Comparison of ENCODE assay signal across 12 cellular contexts in genomic region chr2:203737360-203737759, GRCh38. TPM values are rescaled to one million over a fixed set of nuclear protein-coding genes. Genes with fewer than 3 reads are reported as not detected.
A peak's percentile ranks its signal among the peaks of the same experiment; 100 is the strongest.
DNase-seq lines count a peak whose midpoint lies in the region; ATAC-seq lines count a peak whose summit lies in the region.
"Had no signal": no experiment of that assay in that cellular context is flagged by ENCODE, and none has a peak within 500 bp of the region (broad histone marks: within the 10 kb centered on the region; RNA-seq: fewer than 3 reads in every experiment).

No MANE protein-coding gene starts in this region.

- H3K36me3 Mint-ChIP-seq in activated CD8-positive, alpha-beta memory T cell treated with anti-CD3 and anti-CD28 coated beads, Interleukin-2, amount 10 ng/mL, durations not matched to agents 7 days and 5 days, result peaks cover 58% of the 10 kb centered on the region
- peaks cover 62% of the 10 kb centered on the region for H3K36me3 Mint-ChIP-seq in T-cell
- H3K36me3 Mint-ChIP-seq in naive thymus-derived CD8-positive, alpha-beta T cell, result peaks cover 36 to 65% (median 55%) of the 10 kb centered on the region in 3 donors
- H3K36me3 Mint-ChIP-seq: type B pancreatic cell had no signal

- peak overlapping the region; percentile 76 for H3K27ac Mint-ChIP-seq in activated CD8-positive, alpha-beta memory T cell treated with anti-CD3 and anti-CD28 coated beads, Interleukin-2, amount 10 ng/mL, durations not matched to agents 7 days and 5 days
- H3K27ac Mint-ChIP-seq in T-cell, result peak overlapping the region; percentile 90 to 91
- H3K27ac Mint-ChIP-seq in naive thymus-derived CD8-positive, alpha-beta T cell, result peak overlapping the region; percentile 33 to 99 (median 85)
- H3K27ac Mint-ChIP-seq: type B pancreatic cell had no signal

- POLR2A ChIA-PET in T-cell (lab: Charles Lee), result interaction anchor here (0.6 to 1.1 kb wide), 4 partner anchors 20 to 31 kb away, joined by 3 to 5 read pairs (median 4); partner anchors contain the start of gene CD28 (in 1 of the 2)
- POLR2A ChIA-PET in naive thymus-derived CD8-positive, alpha-beta T cell (lab: Charles Lee), result interaction anchor here (10.5 kb wide), 1 partner anchor 19 kb away, joined by 194 read pairs; no protein-coding TSS in a partner anchor

- peak; percentile 11 for ATAC-seq in activated CD8-positive, alpha-beta memory T cell treated with anti-CD3 and anti-CD28 coated beads, Interleukin-2, amount 10 ng/mL, durations not matched to agents 7 days and 5 days
- peak; percentile 61 for ATAC-seq in GM21825 (IDR thresholded peaks at IDR 0.05; ENCODE audit: unreplicated experiment)
- ATAC-seq in T-cell (replicated peaks in 1 of 4), result no peak
- ATAC-seq in naive thymus-derived CD8-positive, alpha-beta T cell, result no peak
- ATAC-seq: sciatic nerve had no signal

- peaks cover 2% of the 10 kb centered on the region for H3K9me3 Mint-ChIP-seq in activated CD8-positive, alpha-beta memory T cell treated with anti-CD3 and anti-CD28 coated beads, Interleukin-2, amount 10 ng/mL, durations not matched to agents 7 days and 5 days (ENCODE audit: low read depth)
- H3K9me3 Mint-ChIP-seq in T-cell, result no peaks in the 10 kb centered on the region
- no peaks in the 10 kb centered on the region for H3K9me3 Mint-ChIP-seq in naive thymus-derived CD8-positive, alpha-beta T cell
- H3K9me3 Mint-ChIP-seq: type B pancreatic cell had no signal

- DNase-seq in activated CD8-positive, alpha-beta memory T cell treated with anti-CD3 and anti-CD28 coated beads, Interleukin-2, amount 10 ng/mL, durations not matched to agents 7 days and 5 days, result no peak
- no peak for DNase-seq in activated CD8-positive, alpha-beta memory T cell treated with anti-CD3 and anti-CD28 coated beads for 24 hours
- no peak for DNase-seq in T-cell
- no peak for DNase-seq in naive thymus-derived CD8-positive, alpha-beta T cell
- DNase-seq in NCI-H1436 (lab: John Stamatoyannopoulos, UW), result no peak
- DNase-seq in DMS53 treated with DMSO at 0.1 percent for 48 hours (lab: John Stamatoyannopoulos, UW; ENCODE audit: unreplicated experiment), result no peak
- no peak for DNase-seq in iPS-NIHi7 (ENCODE audit: extremely low spot score)
- DNase-seq: ACHN, DMS79 had no signal

- no peak overlapping the region for H3K4me3 Mint-ChIP-seq in activated CD8-positive, alpha-beta memory T cell treated with anti-CD3 and anti-CD28 coated beads, Interleukin-2, amount 10 ng/mL, durations not matched to agents 7 days and 5 days
- H3K4me3 Mint-ChIP-seq in T-cell, result peak overlapping the region; percentile 11 to 26 (median 15)
- peak overlapping the region in 3 of 10 donors; percentile 4 to 37 (median 28) for H3K4me3 Mint-ChIP-seq in naive thymus-derived CD8-positive, alpha-beta T cell
- H3K4me3 Mint-ChIP-seq: type B pancreatic cell had no signal

- CTCF ChIA-PET in activated CD8-positive, alpha-beta memory T cell treated with anti-CD3 and anti-CD28 coated beads, Interleukin-2, amount 10 ng/mL, durations not matched to agents 7 days and 5 days (lab: Charles Lee), result interaction anchor here (1.0 to 1.5 kb wide), 3 partner anchors 12 to 32 kb away, joined by 3 to 4 read pairs (median 4); no protein-coding TSS in a partner anchor
- CTCF ChIA-PET in T-cell (lab: Charles Lee), result interaction anchor here in 1 of 2 donors (0.6 to 1.4 kb wide), 4 partner anchors 17 to 46 kb away, joined by 3 to 4 read pairs (median 3); no protein-coding TSS in a partner anchor

- no peaks in the 10 kb centered on the region for H3K27me3 Mint-ChIP-seq in activated CD8-positive, alpha-beta memory T cell treated with anti-CD3 and anti-CD28 coated beads, Interleukin-2, amount 10 ng/mL, durations not matched to agents 7 days and 5 days
- H3K27me3 Mint-ChIP-seq in T-cell, result no peaks in the 10 kb centered on the region
- H3K27me3 Mint-ChIP-seq in naive thymus-derived CD8-positive, alpha-beta T cell, result no peaks in the 10 kb centered on the region

- H3K4me1 Mint-ChIP-seq in activated CD8-positive, alpha-beta memory T cell treated with anti-CD3 and anti-CD28 coated beads, Interleukin-2, amount 10 ng/mL, durations not matched to agents 7 days and 5 days, result peaks cover 94% of the 10 kb centered on the region
- peaks cover 91 to 100% (median 99%) of the 10 kb centered on the region in 3 donors for H3K4me1 Mint-ChIP-seq in T-cell
- peaks cover 42 to 95% (median 91%) of the 10 kb centered on the region in 4 donors for H3K4me1 Mint-ChIP-seq in naive thymus-derived CD8-positive, alpha-beta T cell

RNA-seq across cellular contexts. Expression of gene CD28, which starts 30.9 kb away (rescaled TPM):
- 10 to 100 TPM; 30.5 to 35.7 TPM for total RNA-seq in activated CD8-positive, alpha-beta memory T cell treated with anti-CD3 and anti-CD28 coated beads, Interleukin-2, amount 10 ng/mL, durations not matched to agents 7 days and 5 days
- total RNA-seq in T-cell, result 100 to 1,000 TPM; 112 to 154 (median 151) TPM
- 100 to 1,000 TPM; 128 to 133 TPM for total RNA-seq in naive thymus-derived CD8-positive, alpha-beta T cell
- polyA plus RNA-seq in naive thymus-derived CD8-positive, alpha-beta T cell, result 10 to 100 TPM; 15.8 to 32.0 (median 29.3) TPM

Comparison
In these comparisons a context has a peak if more than half of its experiments do, and no peak if none do; other contexts are left out.
1. ATAC-seq: peak in activated CD8-positive, alpha-beta memory T cell treated with anti-CD3 and anti-CD28 coated beads, Interleukin-2, amount 10 ng/mL, durations not matched to agents 7 days and 5 days (single experiment) and GM21825 (single experiment); none in T-cell (0 of 4) and naive thymus-derived CD8-positive, alpha-beta T cell (0 of 2).
2. Peak in every context shown above with its lines, with median percentiles within 50 percentile points of each other: H3K27ac Mint-ChIP-seq.